In the genomic region with DNA sequence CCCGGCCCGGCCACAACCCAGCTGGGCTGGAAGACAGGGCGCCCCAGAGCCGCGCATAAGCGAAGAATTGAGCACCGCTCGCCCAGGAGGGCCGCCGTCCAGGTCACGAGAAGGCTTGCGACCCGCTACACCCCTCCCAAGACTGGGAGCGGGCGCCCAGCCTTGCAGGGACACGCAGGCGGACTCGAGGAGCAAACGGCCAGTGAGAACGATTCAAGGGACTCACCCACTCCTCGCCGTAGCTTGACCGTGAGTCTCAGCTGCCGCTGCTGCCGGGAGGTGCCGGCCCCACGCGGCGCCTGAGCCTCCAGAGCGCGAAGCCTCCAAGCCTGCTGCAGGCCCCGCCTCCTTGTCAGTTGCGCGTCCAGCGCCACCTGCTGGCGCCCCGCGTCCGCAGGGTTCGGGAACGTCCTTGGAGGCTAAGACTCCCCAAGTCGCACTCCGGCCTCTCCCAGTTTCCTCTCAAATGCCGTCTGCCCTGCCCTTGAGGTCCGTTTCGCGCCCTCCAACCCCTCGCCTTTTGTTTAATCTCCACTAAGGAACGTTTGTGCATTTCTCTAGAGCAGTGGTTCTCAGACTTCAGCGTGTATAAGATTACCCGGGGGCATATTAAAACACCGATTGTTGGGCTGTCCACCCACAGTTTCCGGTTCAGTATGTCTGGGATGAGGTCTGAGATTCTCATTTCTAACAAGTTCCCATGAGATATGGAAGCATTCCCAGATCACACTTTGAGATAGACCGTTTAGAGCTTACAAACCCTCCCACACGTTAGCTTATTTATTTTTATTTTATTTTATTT, we compare ENCODE assay signal across 8 cellular contexts. TPM values are rescaled to one million over a fixed set of nuclear protein-coding genes. Genes with fewer than 3 reads are reported as not detected.
A peak's percentile ranks its signal among the peaks of the same experiment; 100 is the strongest.
DNase-seq lines count a peak whose midpoint lies in the region; ATAC-seq lines count a peak whose summit lies in the region.
"Not testable (repeated sequence)": the region's sequence is repeated elsewhere in the genome, so short reads cannot be mapped to it uniquely, and the experiment has no call there.

STEAP1B (minus strand) TSS at position 301 of the 802 bp plus-strand sequence. CDS start 5,333 bp downstream, outside the sequence.

- not testable (repeated sequence) for H3K4me3 Mint-ChIP-seq in activated CD4-positive, alpha-beta memory T cell treated with anti-CD3 and anti-CD28 coated beads for 36 hours

- ATAC-seq in GM19023 (IDR thresholded peaks at IDR 0.05; ENCODE audit: unreplicated experiment) = peak; percentile 98
- ATAC-seq in HG03103 (IDR thresholded peaks at IDR 0.05; ENCODE audit: low read depth, unreplicated experiment) = peak; percentile 97

- CTCF ChIA-PET in activated CD4-positive, alpha-beta memory T cell treated with anti-CD3 and anti-CD28 coated beads for 36 hours (lab: Charles Lee) = interaction anchor here (0.7 to 1.9 kb wide), 7 partner anchors 9 to 398 kb away, joined by 3 to 17 read pairs (median 3); no protein-coding TSS in a partner anchor

- peaks cover 19% of the 10 kb centered on the region for H3K27me3 Mint-ChIP-seq in activated CD4-positive, alpha-beta memory T cell treated with anti-CD3 and anti-CD28 coated beads for 36 hours

- not testable (repeated sequence) for H3K9me3 Mint-ChIP-seq in activated CD4-positive, alpha-beta memory T cell treated with anti-CD3 and anti-CD28 coated beads for 36 hours

- DNase-seq in AG08395 (ENCODE audit: low spot score) (peak; percentile 72), NCI-H446 treated with DMSO at 0.1 percent for 48 hours (lab: John Stamatoyannopoulos, UW) (peak; percentile 72), dermis blood vessel endothelial cell (peak; percentile 98)
- peak; percentile 90 for DNase-seq in activated CD4-positive, alpha-beta memory T cell treated with anti-CD3 and anti-CD28 coated beads for 36 hours
- peak; percentile 90 for DNase-seq in stimulated activated CD4-positive, alpha-beta T cell treated with anti-CD3 and anti-CD28 coated beads, Interleukin-15, amount 100 ng/mL, for 24 hours

- not testable (repeated sequence) for H3K27me3 ChIP-seq in layer of hippocampus (ENCODE audit: control insufficient read depth, insufficient read depth, low read length)

- H3K27ac Mint-ChIP-seq in activated CD4-positive, alpha-beta memory T cell treated with anti-CD3 and anti-CD28 coated beads for 36 hours = not testable (repeated sequence)

- POLR2A ChIA-PET in activated CD4-positive, alpha-beta memory T cell treated with anti-CD3 and anti-CD28 coated beads for 36 hours (lab: Charles Lee) = not testable (repeated sequence)

- intact Hi-C loops in activated CD4-positive, alpha-beta memory T cell treated with anti-CD3 and anti-CD28 coated beads for 36 hours (cut with micrococcal nuclease) = loop anchor here (1.0 to 2.0 kb wide), 2 partner anchors 389 to 397 kb away; no protein-coding TSS in a partner anchor

- H3K4me1 Mint-ChIP-seq in activated CD4-positive, alpha-beta memory T cell treated with anti-CD3 and anti-CD28 coated beads for 36 hours (ENCODE audit: low read depth) = not testable (repeated sequence)

- not testable (repeated sequence) for H3K36me3 Mint-ChIP-seq in activated CD4-positive, alpha-beta memory T cell treated with anti-CD3 and anti-CD28 coated beads for 36 hours

- peak within 1 kb of the TSS; percentile 62 for H3K27ac ChIP-seq in layer of hippocampus (ENCODE audit: low read depth, low read length)

RNA-seq across cellular contexts. Expression of gene STEAP1B, which starts in this region (rescaled TPM):
- total RNA-seq in activated CD4-positive, alpha-beta memory T cell treated with anti-CD3 and anti-CD28 coated beads for 36 hours = not detected
- 24.5 and 33.4 TPM in 2 replicates for total RNA-seq in dermis blood vessel endothelial cell

Comparison
In these comparisons a context has a peak if more than half of its experiments do, and no peak if none do; other contexts are left out.
1. Peak in every context shown above with its lines: DNase-seq, ATAC-seq and H3K27ac ChIP-seq.
2. RNA of gene STEAP1B (total RNA-seq): 24.5 to 33.4 TPM in dermis blood vessel endothelial cell; not detected in activated CD4-positive, alpha-beta memory T cell treated with anti-CD3 and anti-CD28 coated beads for 36 hours; every median in the first group is over 10 times any median in the second.
3. Peak in DNase-seq in activated CD4-positive, alpha-beta memory T cell treated with anti-CD3 and anti-CD28 coated beads for 36 hours; RNA of the gene not detected or under 1 TPM.